In genomic region chr7:7862393-7862792, GRCh38 we compare ENCODE assay signal across 29 cellular contexts.
DNase-seq lines count a peak whose midpoint lies in the region; ATAC-seq, FAIRE-seq and TF ChIP-seq lines count a peak whose summit lies in the region.
"Had no signal": no experiment of that assay in that cellular context is flagged by ENCODE, and none has a peak within 500 bp of the region (broad histone marks: within the 10 kb centered on the region; RNA-seq: fewer than 3 reads in every experiment).

No MANE protein-coding gene starts in this region.

- H3K36me3 ChIP-seq in ovary: no peaks in the 10 kb centered on the region
- no peaks in the 10 kb centered on the region for H3K36me3 ChIP-seq in transverse colon
- H3K36me3 ChIP-seq: BE2C, brain microvascular endothelial cell, esophagus squamous epithelium, lower lobe of right lung, right atrium auricular region, thoracic aorta, vagina had no signal

- in situ Hi-C loops in astrocyte of the spinal cord (cut with HindIII; ENCODE audit: low sequenced_read_pairs): no loop called here
- in situ Hi-C loops in transverse colon (cut with MboI; ENCODE audit: low pct_ligation_motif_present in 1 of 4, low pct_unique_long_range_greater_than_20kb in 1 of 4, low sequenced_read_pairs in 3 of 4): no loop called here

- no peak for TF ChIP-seq RAD21 in A549 (conservative IDR thresholded peaks at IDR 0.05 in 1 of 2, IDR thresholded peaks at IDR 0.05 in 1 of 2)

- TF ChIP-seq EP300 in A549 (IDR thresholded peaks at IDR 0.05) (no peak), ovary (IDR thresholded peaks at IDR 0.05) (no peak), transverse colon (IDR thresholded peaks at IDR 0.05; ENCODE audit: low read depth) (no peak)

- POLR2A ChIA-PET in A549 (lab: Yijun Ruan, JAX): no interaction called here

- no peak for TF ChIP-seq POLR2A in A549 (IDR thresholded peaks at IDR 0.05; ENCODE audit: low read length)
- no peak for TF ChIP-seq POLR2A in H54 (IDR thresholded peaks at IDR 0.05; ENCODE audit: low read depth, low read length)
- no peak for TF ChIP-seq POLR2A in ovary (IDR thresholded peaks at IDR 0.05)
- TF ChIP-seq POLR2A in transverse colon (IDR thresholded peaks at IDR 0.05): no peak

- no peak overlapping the region for H3K4me2 ChIP-seq in A549
- H3K4me2 ChIP-seq: SK-N-SH had no signal

- CTCF ChIA-PET in A549 (lab: Yijun Ruan, JAX): no interaction called here

- H3K4me3 ChIP-seq in A549: no peak overlapping the region
- H3K4me3 ChIP-seq in astrocyte of the spinal cord (ENCODE audit: low read depth, low read length): no peak overlapping the region
- H3K4me3 ChIP-seq in ovary: no peak overlapping the region
- H3K4me3 ChIP-seq in transverse colon: no peak overlapping the region
- H3K4me3 ChIP-seq: esophagus squamous epithelium, lower lobe of right lung, mucosa of descending colon, right atrium auricular region, thoracic aorta, vagina had no signal

- H3K9me3 ChIP-seq in A549 (no peaks in the 10 kb centered on the region), ovary (no peaks in the 10 kb centered on the region), transverse colon (no peaks in the 10 kb centered on the region)
- H3K9me3 ChIP-seq: BE2C, esophagus squamous epithelium, lower lobe of right lung, mucosa of descending colon, right atrium auricular region, SK-N-SH, thoracic aorta, vagina had no signal

- peak; percentile 84 for FAIRE-seq in A549 (lab: Jason Lieb, UNC)
- peak; percentile 11 for FAIRE-seq in H54 (lab: Jason Lieb, UNC)

- ATAC-seq in A549: no peak
- ATAC-seq: activated CD8-positive, alpha-beta memory T cell treated with anti-CD3 and anti-CD28 coated beads, Interleukin-2, amount 10 ng/mL, durations not matched to agents 7 days and 5 days; activated naive CD8-positive, alpha-beta T cell treated with anti-CD3 and anti-CD28 coated beads, Interleukin-2, amount 50 U/mL, for 24 hours; activated T-cell treated with anti-CD3 and anti-CD28 coated beads, Interleukin-2, amount 50 U/mL, for 4 hours; foreskin keratinocyte; lower lobe of right lung; mucosa of descending colon had no signal

- no peak for DNase-seq in A549 (ENCODE audit: low read depth in 1 of 2, low spot score in 1 of 2)
- no peak for DNase-seq in H54 (ENCODE audit: insufficient read length, low spot score)
- DNase-seq in astrocyte of the spinal cord (ENCODE audit: low read depth, low spot score): peak; percentile 50
- peak; percentile 25 for DNase-seq in myocyte (ENCODE audit: low read depth)
- no peak for DNase-seq in ovary
- DNase-seq in transverse colon: no peak
- no peak for DNase-seq in activated CD4-positive, alpha-beta T cell treated with anti-CD3 and anti-CD28 coated beads, Interleukin-2, amount 50 U/mL, for 48 hours
- no peak for DNase-seq in NCI-H69 (lab: John Stamatoyannopoulos, UW)
- DNase-seq: activated CD8-positive, alpha-beta memory T cell treated with anti-CD3 and anti-CD28 coated beads, Interleukin-2, amount 10 ng/mL, durations not matched to agents 7 days and 5 days; activated naive CD8-positive, alpha-beta T cell treated with anti-CD3 and anti-CD28 coated beads, Interleukin-2, amount 50 U/mL, for 24 hours; activated T-cell treated with anti-CD3 and anti-CD28 coated beads, Interleukin-2, amount 50 U/mL, for 4 hours; BE2C; brain microvascular endothelial cell; DMS79; esophagus squamous epithelium; foreskin keratinocyte; GDM1; Karpas-422; lower lobe of right lung; mucosa of descending colon; NCI-H146; NCI-H2171; NCI-H524; NK-92 treated with Interleukin-12 subunit alpha and Interleukin-12 subunit beta, amount 100 ng/mL, for 24 hours; SK-N-SH; stimulated activated CD4-positive, alpha-beta T cell treated with anti-CD3 and anti-CD28 coated beads, Interleukin-1b, Interleukin-23, amount 100 ng/mL, for 48 hours had no signal

- H3K27me3 ChIP-seq in ovary (no peaks in the 10 kb centered on the region), transverse colon (no peaks in the 10 kb centered on the region)
- H3K27me3 ChIP-seq: BE2C, brain microvascular endothelial cell, esophagus squamous epithelium, foreskin keratinocyte, right atrium auricular region, vagina had no signal

- H3K27ac ChIP-seq in A549: no peak overlapping the region
- no peak overlapping the region for H3K27ac ChIP-seq in ovary
- H3K27ac ChIP-seq in transverse colon: no peak overlapping the region
- H3K27ac ChIP-seq: brain microvascular endothelial cell, esophagus squamous epithelium, foreskin keratinocyte, lower lobe of right lung, right atrium auricular region, thoracic aorta, vagina had no signal

- intact Hi-C loops in ovary (cut with DNase I) (no loop called here), transverse colon (cut with DNase I; ENCODE audit: low total_unique reads) (no loop called here)

- TF ChIP-seq CTCF in A549 (IDR thresholded peaks at IDR 0.05) (no peak), astrocyte of the spinal cord (IDR thresholded peaks at IDR 0.05; ENCODE audit: low read depth, low read length) (no peak), ovary (IDR thresholded peaks at IDR 0.05) (no peak), transverse colon (IDR thresholded peaks at IDR 0.05) (no peak)

- H3K4me1 ChIP-seq in A549 (peaks cover 16% of the 10 kb centered on the region), ovary (ENCODE audit: insufficient read depth) (peaks cover 1% of the 10 kb centered on the region), transverse colon (peaks cover 0 to 4% (median 0%) of the 10 kb centered on the region in 4 donors)
- H3K4me1 ChIP-seq: esophagus squamous epithelium, vagina had no signal

- 60% methylated on average over 2 of the region's 2 CpGs for WGBS in A549 (ENCODE audit: missing lambda C conversion rate)
- 49 to 87% (median 86%) methylated on average over 2 of the region's 2 CpGs for WGBS in ovary, 3 donors
- 80 to 86% methylated on average over 2 of the region's 2 CpGs for WGBS in transverse colon (ENCODE audit: low coverage in 1 of 2), 2 donors

TF ChIP-seq in A549, 52 proteins besides CTCF, POLR2A, EP300 and RAD21:
- TF ChIP-seq MAX (IDR thresholded peaks at IDR 0.05) (no peak), RCOR1 (IDR thresholded peaks at IDR 0.05; ENCODE audit: low read depth, low read length) (no peak), EHF (CRISPR knock-in tag; IDR thresholded peaks at IDR 0.05) (no peak), HEYL (CRISPR knock-in tag; IDR thresholded peaks at IDR 0.05) (no peak)

Comparison
In these comparisons a context has a peak if more than half of its experiments do, and no peak if none do; other contexts are left out.
1. DNase-seq: peak in astrocyte of the spinal cord (single experiment) and myocyte (single experiment); none in A549 (0 of 2), H54 (single experiment), ovary (0 of 5), transverse colon (single experiment), activated CD4-positive, alpha-beta T cell treated with anti-CD3 and anti-CD28 coated beads, Interleukin-2, amount 50 U/mL, for 48 hours (0 of 2) and NCI-H69 (single experiment).